In the genomic region with DNA sequence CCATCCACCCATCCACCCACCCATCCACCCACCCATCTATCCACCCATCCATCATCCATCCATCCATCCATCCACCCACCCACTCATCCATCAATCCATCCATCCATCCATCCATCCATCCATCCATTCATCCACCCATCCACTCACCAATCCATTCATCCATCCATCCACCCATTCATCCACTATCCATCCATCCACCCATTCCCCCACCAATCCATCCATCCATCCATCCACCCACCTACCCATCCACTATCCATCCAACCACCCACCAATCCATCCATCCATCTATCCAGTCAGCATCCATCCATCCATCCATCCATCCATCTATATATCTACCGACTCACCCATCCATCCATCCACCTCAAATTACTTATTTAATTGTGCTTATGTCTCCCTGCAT, we compare ENCODE assay signal across 10 cellular contexts.
"Had no signal": no experiment of that assay in that cellular context is flagged by ENCODE, and none has a peak within 500 bp of the region (broad histone marks: within the 10 kb centered on the region; RNA-seq: fewer than 3 reads in every experiment).

No MANE protein-coding gene starts in this region.

- H3K4me3 Mint-ChIP-seq: GM23338, H9, HFFc6, IgD-negative memory B cell had no signal

- H3K9me3 Mint-ChIP-seq: GM23338, H9, IgD-negative memory B cell had no signal

- H2AFZ ChIP-seq: GM23338 had no signal

- H3K27ac Mint-ChIP-seq: GM23338, H9, HFFc6, IgD-negative memory B cell had no signal

- H3K4me2 ChIP-seq: GM23338, KMS-11 had no signal

- FAIRE-seq: H1, H54, HTR-8/SVneo had no signal

- DNase-seq: H9, HCEC 1CT, HFFc6, KBM-7 had no signal

- H3K27ac ChIP-seq: KMS-11 had no signal

- H3K4me3 ChIP-seq: GM23338 had no signal

- H3K9ac ChIP-seq: KMS-11 had no signal

- ATAC-seq: GM23338 had no signal

- H3K4me1 Mint-ChIP-seq: GM23338, H9 had no signal

- H3K36me3 Mint-ChIP-seq: IgD-negative memory B cell had no signal
